Comparison of ENCODE assay signal across 15 cellular contexts in the genomic region with DNA sequence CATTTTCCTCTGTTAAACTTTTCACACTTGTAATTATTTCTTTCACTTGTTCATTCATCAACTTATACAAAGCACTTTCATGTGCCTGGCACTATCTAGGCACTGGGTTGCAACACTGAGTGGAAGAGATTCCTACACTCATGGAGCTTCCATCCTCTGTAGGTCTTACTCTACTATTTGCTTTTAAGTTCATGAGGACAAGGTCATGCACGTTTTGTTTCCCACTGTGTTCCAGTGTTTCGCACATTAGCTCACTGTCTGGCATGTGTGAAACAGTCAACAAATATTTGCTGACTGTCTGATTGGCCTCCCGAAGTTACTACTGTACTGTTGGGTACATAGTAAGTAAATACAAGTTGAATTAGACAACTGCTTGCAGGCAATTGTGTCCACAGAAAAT.
A peak's percentile ranks its signal among the peaks of the same experiment; 100 is the strongest.
DNase-seq lines count a peak whose midpoint lies in the region; ATAC-seq and TF ChIP-seq lines count a peak whose summit lies in the region.
"Had no signal": no experiment of that assay in that cellular context is flagged by ENCODE, and none has a peak within 500 bp of the region (broad histone marks: within the 10 kb centered on the region; RNA-seq: fewer than 3 reads in every experiment).

No MANE protein-coding gene starts in this region.

- no peaks in the 10 kb centered on the region for H3K27me3 ChIP-seq in liver (ENCODE audit: control insufficient read depth in 4 of 4, insufficient read depth in 4 of 4, low read length in 3 of 4)
- no peaks in the 10 kb centered on the region for H3K27me3 ChIP-seq in vagina
- H3K27me3 ChIP-seq in H7 (ENCODE audit: control insufficient read depth, insufficient read depth, low read length): no peaks in the 10 kb centered on the region

- peak; percentile 2 for DNase-seq in SIG-M5 treated with dmso at 0.1 percent for 504 hours (lab: John Stamatoyannopoulos, UW; ENCODE audit: unreplicated experiment)
- DNase-seq in SIG-M5 (lab: John Stamatoyannopoulos, UW): no peak
- peak; percentile 47 for DNase-seq in astrocyte of the hippocampus (ENCODE audit: low read depth, low spot score)
- DNase-seq in vagina (ENCODE audit: extremely low spot score in 2 of 2): no peak
- no peak for DNase-seq in H7
- no peak for DNase-seq in iPS-NIHi7 (ENCODE audit: extremely low spot score)
- DNase-seq: activated CD4-positive, CD25-positive, alpha-beta regulatory T cell; activated CD8-positive, alpha-beta memory T cell treated with anti-CD3 and anti-CD28 coated beads, Interleukin-2, amount 50 U/mL, for 48 hours; activated naive CD8-positive, alpha-beta T cell treated with anti-CD3 and anti-CD28 coated beads, Interleukin-2, amount 10 ng/mL, durations not matched to agents 7 days and 5 days; cortex of kidney; naive thymus-derived CD8-positive, alpha-beta T cell; retina; SW 1271 had no signal

- intact Hi-C loops in vagina (cut with DNase I): no loop called here

- no peaks in the 10 kb centered on the region for H3K9me3 ChIP-seq in liver (ENCODE audit: control insufficient read depth in 4 of 4, low read length in 3 of 4)
- H3K9me3 ChIP-seq in vagina: no peaks in the 10 kb centered on the region

- no peak for ATAC-seq in HG03025 (IDR thresholded peaks at IDR 0.05; ENCODE audit: low FRiP score, unreplicated experiment)
- ATAC-seq: naive thymus-derived CD8-positive, alpha-beta T cell had no signal

- WGBS in liver: 31% methylated on average over 3 of the region's 3 CpGs

- H3K36me3 ChIP-seq in liver (ENCODE audit: control insufficient read depth in 4 of 4, insufficient read depth in 3 of 4, low read depth in 1 of 4, low read length in 3 of 4): no peaks in the 10 kb centered on the region
- H3K36me3 ChIP-seq in vagina: no peaks in the 10 kb centered on the region
- H3K36me3 ChIP-seq in H7 (replicated peaks; ENCODE audit: control insufficient read depth, insufficient read depth, low read length): no peaks in the 10 kb centered on the region

- H3K4me1 ChIP-seq in liver (ENCODE audit: control insufficient read depth in 4 of 4, insufficient read depth in 4 of 4, low read length in 3 of 4) (peaks cover 0 to 11% (median 3%) of the 10 kb centered on the region in 4 donors), vagina (peaks cover 72% of the 10 kb centered on the region)

- peak; percentile 60 to 69 for TF ChIP-seq RAD21 in liver (IDR thresholded peaks at IDR 0.05)

- H3K4me3 ChIP-seq in liver (ENCODE audit: low read depth in 1 of 3, low read length in 3 of 3) (no peak overlapping the region), vagina (no peak overlapping the region), H7 (ENCODE audit: insufficient read depth, low read depth, low read length) (no peak overlapping the region)

- H3K27ac ChIP-seq in liver (ENCODE audit: low read depth in 1 of 2, low read length in 2 of 2) (no peak overlapping the region), vagina (peak overlapping the region; percentile 74)

- TF ChIP-seq POLR2A in vagina (IDR thresholded peaks at IDR 0.05): no peak

- no peak for TF ChIP-seq CTCF in liver (IDR thresholded peaks at IDR 0.05; ENCODE audit: low read depth, low read length, missing input control)
- no peak for TF ChIP-seq CTCF in vagina (IDR thresholded peaks at IDR 0.05)

- H3K9ac ChIP-seq in liver (ENCODE audit: low read depth in 1 of 2, low read length in 2 of 2): no peak overlapping the region

TF ChIP-seq in liver, 16 proteins besides CTCF, POLR2A, EP300 and RAD21:
- peak; percentile 64 to 90 for TF ChIP-seq JUND (IDR thresholded peaks at IDR 0.05)
- peak; percentile 91 to 98 for TF ChIP-seq RXRA (IDR thresholded peaks at IDR 0.05)
- TF ChIP-seq, protein P1, sequence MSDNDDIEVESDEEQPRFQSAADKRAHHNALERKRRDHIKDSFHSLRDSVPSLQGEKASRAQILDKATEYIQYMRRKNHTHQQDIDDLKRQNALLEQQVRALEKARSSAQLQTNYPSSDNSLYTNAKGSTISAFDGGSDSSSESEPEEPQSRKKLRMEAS (IDR thresholded peaks at IDR 0.05): peak; percentile 92
- TF ChIP-seq, protein P2, sequence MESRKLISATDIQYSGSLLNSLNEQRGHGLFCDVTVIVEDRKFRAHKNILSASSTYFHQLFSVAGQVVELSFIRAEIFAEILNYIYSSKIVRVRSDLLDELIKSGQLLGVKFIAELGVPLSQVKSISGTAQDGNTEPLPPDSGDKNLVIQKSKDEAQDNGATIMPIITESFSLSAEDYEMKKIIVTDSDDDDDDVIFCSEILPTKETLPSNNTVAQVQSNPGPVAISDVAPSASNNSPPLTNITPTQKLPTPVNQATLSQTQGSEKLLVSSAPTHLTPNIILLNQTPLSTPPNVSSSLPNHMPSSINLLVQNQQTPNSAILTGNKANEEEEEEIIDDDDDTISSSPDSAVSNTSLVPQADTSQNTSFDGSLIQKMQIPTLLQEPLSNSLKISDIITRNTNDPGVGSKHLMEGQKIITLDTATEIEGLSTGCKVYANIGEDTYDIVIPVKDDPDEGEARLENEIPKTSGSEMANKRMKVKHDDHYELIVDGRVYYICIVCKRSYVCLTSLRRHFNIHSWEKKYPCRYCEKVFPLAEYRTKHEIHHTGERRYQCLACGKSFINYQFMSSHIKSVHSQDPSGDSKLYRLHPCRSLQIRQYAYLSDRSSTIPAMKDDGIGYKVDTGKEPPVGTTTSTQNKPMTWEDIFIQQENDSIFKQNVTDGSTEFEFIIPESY (IDR thresholded peaks at IDR 0.05): peak; percentile 89
- TF ChIP-seq EGR1 (IDR thresholded peaks at IDR 0.05; ENCODE audit: low read depth in 2 of 2): peak in 1 of 2 donors; percentile 85
- peak; percentile 62 for TF ChIP-seq HNF4G (IDR thresholded peaks at IDR 0.05)
- TF ChIP-seq, protein P3, sequence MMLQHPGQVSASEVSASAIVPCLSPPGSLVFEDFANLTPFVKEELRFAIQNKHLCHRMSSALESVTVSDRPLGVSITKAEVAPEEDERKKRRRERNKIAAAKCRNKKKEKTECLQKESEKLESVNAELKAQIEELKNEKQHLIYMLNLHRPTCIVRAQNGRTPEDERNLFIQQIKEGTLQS (IDR thresholded peaks at IDR 0.05): peak; percentile 21
- TF ChIP-seq YY1 (IDR thresholded peaks at IDR 0.05): peak; percentile 72
- peak; percentile 82 for TF ChIP-seq SP1 (IDR thresholded peaks at IDR 0.05)
- TF ChIP-seq FOXA1 (IDR thresholded peaks at IDR 0.05): peak; percentile 91
- peak in 1 of 2 donors; percentile 46 for TF ChIP-seq GABPA (IDR thresholded peaks at IDR 0.05 in 1 of 2, conservative IDR thresholded peaks at IDR 0.05 in 1 of 2)
- TF ChIP-seq FOXA2 (IDR thresholded peaks at IDR 0.05): peak; percentile 95
- TF ChIP-seq HNF4A (conservative IDR thresholded peaks at IDR 0.05): peak; percentile 79 to 94
- no peak for TF ChIP-seq TAF1 (conservative IDR thresholded peaks at IDR 0.05)
- TF ChIP-seq NR2F2 (IDR thresholded peaks at IDR 0.05): no peak
- TF ChIP-seq, protein P4, sequence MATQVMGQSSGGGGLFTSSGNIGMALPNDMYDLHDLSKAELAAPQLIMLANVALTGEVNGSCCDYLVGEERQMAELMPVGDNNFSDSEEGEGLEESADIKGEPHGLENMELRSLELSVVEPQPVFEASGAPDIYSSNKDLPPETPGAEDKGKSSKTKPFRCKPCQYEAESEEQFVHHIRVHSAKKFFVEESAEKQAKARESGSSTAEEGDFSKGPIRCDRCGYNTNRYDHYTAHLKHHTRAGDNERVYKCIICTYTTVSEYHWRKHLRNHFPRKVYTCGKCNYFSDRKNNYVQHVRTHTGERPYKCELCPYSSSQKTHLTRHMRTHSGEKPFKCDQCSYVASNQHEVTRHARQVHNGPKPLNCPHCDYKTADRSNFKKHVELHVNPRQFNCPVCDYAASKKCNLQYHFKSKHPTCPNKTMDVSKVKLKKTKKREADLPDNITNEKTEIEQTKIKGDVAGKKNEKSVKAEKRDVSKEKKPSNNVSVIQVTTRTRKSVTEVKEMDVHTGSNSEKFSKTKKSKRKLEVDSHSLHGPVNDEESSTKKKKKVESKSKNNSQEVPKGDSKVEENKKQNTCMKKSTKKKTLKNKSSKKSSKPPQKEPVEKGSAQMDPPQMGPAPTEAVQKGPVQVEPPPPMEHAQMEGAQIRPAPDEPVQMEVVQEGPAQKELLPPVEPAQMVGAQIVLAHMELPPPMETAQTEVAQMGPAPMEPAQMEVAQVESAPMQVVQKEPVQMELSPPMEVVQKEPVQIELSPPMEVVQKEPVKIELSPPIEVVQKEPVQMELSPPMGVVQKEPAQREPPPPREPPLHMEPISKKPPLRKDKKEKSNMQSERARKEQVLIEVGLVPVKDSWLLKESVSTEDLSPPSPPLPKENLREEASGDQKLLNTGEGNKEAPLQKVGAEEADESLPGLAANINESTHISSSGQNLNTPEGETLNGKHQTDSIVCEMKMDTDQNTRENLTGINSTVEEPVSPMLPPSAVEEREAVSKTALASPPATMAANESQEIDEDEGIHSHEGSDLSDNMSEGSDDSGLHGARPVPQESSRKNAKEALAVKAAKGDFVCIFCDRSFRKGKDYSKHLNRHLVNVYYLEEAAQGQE (IDR thresholded peaks at IDR 0.05): no peak

Comparison
In these comparisons a context has a peak if more than half of its experiments do, and no peak if none do; other contexts are left out.
1. DNase-seq: peak in SIG-M5 treated with dmso at 0.1 percent for 504 hours (single experiment) and astrocyte of the hippocampus (single experiment); none in SIG-M5 (single experiment), vagina (0 of 2), H7 (single experiment) and iPS-NIHi7 (single experiment).